ENCODE assay signal across 9 cellular contexts in genomic region chr11:66421492-66422205, GRCh38. TPM values are rescaled to one million over a fixed set of nuclear protein-coding genes. Genes with fewer than 3 reads are reported as not detected.
DNase-seq lines count a peak whose midpoint lies in the region; ATAC-seq, FAIRE-seq and TF ChIP-seq lines count a peak whose summit lies in the region.
"Had no signal": no experiment of that assay in that cellular context is flagged by ENCODE, and none has a peak within 500 bp of the region (broad histone marks: within the 10 kb centered on the region; RNA-seq: fewer than 3 reads in every experiment).

No MANE protein-coding gene starts in this region.

- no peak overlapping the region for H3K4me3 Mint-ChIP-seq in activated CD4-positive, alpha-beta T cell treated with anti-CD3 and anti-CD28 coated beads, Interleukin-2, amount 10 ng/mL, durations not matched to agents 7 days and 5 days

- no peak for ATAC-seq in GM19023 (IDR thresholded peaks at IDR 0.05; ENCODE audit: unreplicated experiment)

- TF ChIP-seq CTCF in choroid plexus epithelial cell (conservative IDR thresholded peaks at IDR 0.05; ENCODE audit: low read depth, low read length) (no peak), keratinocyte (optimal IDR thresholded peaks at IDR 0.05 in 1 of 3, IDR thresholded peaks at IDR 0.05 in 1 of 3, conservative IDR thresholded peaks at IDR 0.05 in 1 of 3; ENCODE audit: extremely low read depth in 1 of 3, insufficient read depth in 2 of 3, low read length in 3 of 3) (no peak)

- no peaks in the 10 kb centered on the region for H3K36me3 Mint-ChIP-seq in activated CD4-positive, alpha-beta T cell treated with anti-CD3 and anti-CD28 coated beads, Interleukin-2, amount 10 ng/mL, durations not matched to agents 7 days and 5 days (ENCODE audit: low read depth)

- POLR2A ChIA-PET in activated CD4-positive, alpha-beta T cell treated with anti-CD3 and anti-CD28 coated beads, Interleukin-2, amount 10 ng/mL, durations not matched to agents 7 days and 5 days (lab: Charles Lee): interaction anchor here (0.6 kb wide), 1 partner anchor 217 kb away, joined by 3 read pairs; the partner anchor contains the start of gene RBM4

- no peaks in the 10 kb centered on the region for H3K36me3 ChIP-seq in keratinocyte (ENCODE audit: control insufficient read depth in 2 of 2, extremely low read depth in 1 of 2, insufficient read depth in 2 of 2, low read length in 2 of 2)
- H3K36me3 ChIP-seq: BLaER1 had no signal

- CTCF ChIA-PET in activated CD4-positive, alpha-beta T cell treated with anti-CD3 and anti-CD28 coated beads, Interleukin-2, amount 10 ng/mL, durations not matched to agents 7 days and 5 days (lab: Charles Lee): interaction anchor here (0.8 to 2.4 kb wide), 12 partner anchors 8 to 257 kb away, joined by 3 to 19 read pairs (median 3); partner anchors contain the start of genes MRPL11 and PELI3

- H3K27ac Mint-ChIP-seq in activated CD4-positive, alpha-beta T cell treated with anti-CD3 and anti-CD28 coated beads, Interleukin-2, amount 10 ng/mL, durations not matched to agents 7 days and 5 days: no peak overlapping the region

- no peak overlapping the region for H3K4me2 ChIP-seq in keratinocyte (ENCODE audit: control insufficient read depth, extremely low read depth, insufficient read depth, low read depth, low read length)
- H3K4me2 ChIP-seq: BLaER1 had no signal

- H3K4me1 ChIP-seq in keratinocyte (ENCODE audit: control insufficient read depth, extremely low read depth, insufficient read depth, low read length): peaks cover 5% of the 10 kb centered on the region

- H3K27me3 Mint-ChIP-seq in activated CD4-positive, alpha-beta T cell treated with anti-CD3 and anti-CD28 coated beads, Interleukin-2, amount 10 ng/mL, durations not matched to agents 7 days and 5 days: peaks cover 32% of the 10 kb centered on the region

- peaks cover 13% of the 10 kb centered on the region for H4K20me1 ChIP-seq in keratinocyte (ENCODE audit: control insufficient read depth, extremely low read depth, insufficient read depth, low read length)

- no peak overlapping the region for H3K9ac ChIP-seq in keratinocyte (ENCODE audit: control insufficient read depth, extremely low read depth, insufficient read depth, low read length)
- H3K9ac ChIP-seq: BLaER1 had no signal

- dilution Hi-C loops in keratinocyte (cut with MboI; ENCODE audit: extremely low pct_ligation_motif_present, low sequenced_read_pairs): no loop called here

- no peak overlapping the region for H3K27ac ChIP-seq in keratinocyte (ENCODE audit: control insufficient read depth, insufficient read depth, low read length)
- H3K27ac ChIP-seq: BLaER1 had no signal

- FAIRE-seq in keratinocyte (lab: Jason Lieb, UNC): peak; percentile 32

- H3K4me3 ChIP-seq in choroid plexus epithelial cell (ENCODE audit: low read depth, low read length): no peak overlapping the region
- H3K4me3 ChIP-seq in keratinocyte (ENCODE audit: control insufficient read depth in 2 of 3, extremely low read depth in 1 of 3, insufficient read depth in 2 of 3, low read depth in 1 of 3, low read length in 3 of 3): no peak overlapping the region
- H3K4me3 ChIP-seq: BLaER1 had no signal

- peaks cover 4% of the 10 kb centered on the region for H3K9me3 Mint-ChIP-seq in activated CD4-positive, alpha-beta T cell treated with anti-CD3 and anti-CD28 coated beads, Interleukin-2, amount 10 ng/mL, durations not matched to agents 7 days and 5 days

- DNase-seq in NCI-H345 (lab: John Stamatoyannopoulos, UW) (peak; percentile 23), NCI-H345 treated with DMSO at 0.1 percent for 48 hours (lab: John Stamatoyannopoulos, UW; ENCODE audit: unreplicated experiment) (no peak), NCI-H1048 (lab: John Stamatoyannopoulos, UW) (peak; percentile 74), choroid plexus epithelial cell (ENCODE audit: low read depth) (peak; percentile 92), keratinocyte (ENCODE audit: low read depth, low spot score) (no peak)
- peak; percentile 88 for DNase-seq in activated CD4-positive, alpha-beta T cell treated with anti-CD3 and anti-CD28 coated beads, Interleukin-2, amount 10 ng/mL, durations not matched to agents 7 days and 5 days
- peak; percentile 85 for DNase-seq in stimulated activated CD4-positive, alpha-beta T cell treated with anti-CD3 and anti-CD28 coated beads, Interleukin-1b, Interleukin-23, amount 100 ng/mL, for 48 hours

- H3K79me2 ChIP-seq in keratinocyte (ENCODE audit: control insufficient read depth, insufficient read depth, low read length): no peaks in the 10 kb centered on the region

- peaks cover 18% of the 10 kb centered on the region for H3K4me1 Mint-ChIP-seq in activated CD4-positive, alpha-beta T cell treated with anti-CD3 and anti-CD28 coated beads, Interleukin-2, amount 10 ng/mL, durations not matched to agents 7 days and 5 days

- no peak overlapping the region for H2AFZ ChIP-seq in keratinocyte (ENCODE audit: control insufficient read depth, low read length)

- H3K9me1 ChIP-seq in keratinocyte (ENCODE audit: control insufficient read depth, extremely low read depth, insufficient read depth, low read length): no peaks in the 10 kb centered on the region

- H3K27me3 ChIP-seq in keratinocyte (ENCODE audit: control insufficient read depth, extremely low read depth, insufficient read depth, low read length): peaks cover 27% of the 10 kb centered on the region

- H3K9me3 ChIP-seq in keratinocyte (ENCODE audit: control insufficient read depth, low read depth, low read length): no peaks in the 10 kb centered on the region

RNA-seq across cellular contexts. Expression of gene NPAS4, which starts 0.8 kb away (rescaled TPM):
- total RNA-seq in activated CD4-positive, alpha-beta T cell treated with anti-CD3 and anti-CD28 coated beads, Interleukin-2, amount 10 ng/mL, durations not matched to agents 7 days and 5 days: under 1 TPM; 0.27 to 0.52 TPM
- polyA plus RNA-seq in keratinocyte: 0.03 TPM in 1 of 3 replicates, not detected in the others
- polyA plus RNA-seq in keratinocyte (2011; ENCODE audit: low read depth): not detected
- not detected in 2 replicates for polyA plus RNA-seq in keratinocyte (2011; cell fraction: cytosol; rRNA removed)
- 0.19 TPM in 1 of 2 replicates, not detected in the other for polyA plus RNA-seq in keratinocyte (2011; cell fraction: nucleus; rRNA removed)
- polyA plus RNA-seq in keratinocyte (2012; ENCODE audit: low replicate concordance): not detected in 2 replicates
- 0.10 TPM in 1 of 3 replicates, not detected in the others for polyA minus RNA-seq in keratinocyte
- not detected for polyA minus RNA-seq in keratinocyte (2011; cell fraction: cytosol; rRNA and poly(A)+ RNA removed)
- not detected in 2 replicates for polyA minus RNA-seq in keratinocyte (2011; cell fraction: nucleus; rRNA and poly(A)+ RNA removed)

RNA-seq across cellular contexts. Expression of gene MRPL11, which starts 17.0 kb away (rescaled TPM):
- 10 to 100 TPM; 72.4 to 76.4 TPM for total RNA-seq in activated CD4-positive, alpha-beta T cell treated with anti-CD3 and anti-CD28 coated beads, Interleukin-2, amount 10 ng/mL, durations not matched to agents 7 days and 5 days
- 31.1 to 51.7 TPM (median 43.9 TPM) in 3 replicates for polyA plus RNA-seq in keratinocyte
- 7.8 TPM for polyA plus RNA-seq in keratinocyte (2011; ENCODE audit: low read depth)
- 36.9 and 38.3 TPM in 2 replicates for polyA plus RNA-seq in keratinocyte (2011; cell fraction: cytosol; rRNA removed)
- 14.0 and 14.1 TPM in 2 replicates for polyA plus RNA-seq in keratinocyte (2011; cell fraction: nucleus; rRNA removed)
- 29.4 and 50.1 TPM in 2 replicates for polyA plus RNA-seq in keratinocyte (2012; ENCODE audit: low replicate concordance)
- 11.1 to 34.4 TPM (median 13.7 TPM) in 3 replicates for polyA minus RNA-seq in keratinocyte
- polyA minus RNA-seq in keratinocyte (2011; cell fraction: cytosol; rRNA and poly(A)+ RNA removed): 16.1 TPM
- polyA minus RNA-seq in keratinocyte (2011; cell fraction: nucleus; rRNA and poly(A)+ RNA removed): 2.5 and 3.3 TPM in 2 replicates

RNA-seq across cellular contexts. Expression of gene PELI3, which starts 45.1 kb away (rescaled TPM):
- total RNA-seq in activated CD4-positive, alpha-beta T cell treated with anti-CD3 and anti-CD28 coated beads, Interleukin-2, amount 10 ng/mL, durations not matched to agents 7 days and 5 days: 1 to 10 TPM; 6.7 to 7.2 TPM
- polyA plus RNA-seq in keratinocyte: 2.1 to 3.2 TPM (median 2.8 TPM) in 3 replicates
- 0.54 TPM for polyA plus RNA-seq in keratinocyte (2011; ENCODE audit: low read depth)
- 1.8 and 3.8 TPM in 2 replicates for polyA plus RNA-seq in keratinocyte (2011; cell fraction: cytosol; rRNA removed)
- 3.4 and 4.2 TPM in 2 replicates for polyA plus RNA-seq in keratinocyte (2011; cell fraction: nucleus; rRNA removed)
- 2.3 and 4.7 TPM in 2 replicates for polyA plus RNA-seq in keratinocyte (2012; ENCODE audit: low replicate concordance)
- polyA minus RNA-seq in keratinocyte: 7.0 to 13.1 TPM (median 7.2 TPM) in 3 replicates
- polyA minus RNA-seq in keratinocyte (2011; cell fraction: cytosol; rRNA and poly(A)+ RNA removed): 5.2 TPM
- 4.2 and 4.5 TPM in 2 replicates for polyA minus RNA-seq in keratinocyte (2011; cell fraction: nucleus; rRNA and poly(A)+ RNA removed)

RNA-seq across cellular contexts. Expression of gene SLC29A2, which starts 50.1 kb away (rescaled TPM):
- total RNA-seq in activated CD4-positive, alpha-beta T cell treated with anti-CD3 and anti-CD28 coated beads, Interleukin-2, amount 10 ng/mL, durations not matched to agents 7 days and 5 days: 1 to 10 TPM; 8.3 to 8.9 TPM
- 1.3 to 2.7 TPM (median 1.7 TPM) in 3 replicates for polyA plus RNA-seq in keratinocyte
- 0.27 TPM for polyA plus RNA-seq in keratinocyte (2011; ENCODE audit: low read depth)
- polyA plus RNA-seq in keratinocyte (2011; cell fraction: cytosol; rRNA removed): 2.0 and 2.5 TPM in 2 replicates
- 6.3 and 6.7 TPM in 2 replicates for polyA plus RNA-seq in keratinocyte (2011; cell fraction: nucleus; rRNA removed)
- 2.9 and 3.8 TPM in 2 replicates for polyA plus RNA-seq in keratinocyte (2012; ENCODE audit: low replicate concordance)
- polyA minus RNA-seq in keratinocyte: 1.5 to 7.7 TPM (median 1.6 TPM) in 3 replicates
- 2.3 TPM for polyA minus RNA-seq in keratinocyte (2011; cell fraction: cytosol; rRNA and poly(A)+ RNA removed)
- 1.2 and 2.0 TPM in 2 replicates for polyA minus RNA-seq in keratinocyte (2011; cell fraction: nucleus; rRNA and poly(A)+ RNA removed)

RNA-seq across cellular contexts. Expression of gene DPP3, which starts 58.6 kb away (rescaled TPM):
- 10 to 100 TPM; 78.4 to 82.3 TPM for total RNA-seq in activated CD4-positive, alpha-beta T cell treated with anti-CD3 and anti-CD28 coated beads, Interleukin-2, amount 10 ng/mL, durations not matched to agents 7 days and 5 days
- polyA plus RNA-seq in keratinocyte: 57.9 to 75.1 TPM (median 64.5 TPM) in 3 replicates
- polyA plus RNA-seq in keratinocyte (2011; ENCODE audit: low read depth): 59.0 TPM
- 53.7 and 69.8 TPM in 2 replicates for polyA plus RNA-seq in keratinocyte (2011; cell fraction: cytosol; rRNA removed)
- 90.6 and 102 TPM in 2 replicates for polyA plus RNA-seq in keratinocyte (2011; cell fraction: nucleus; rRNA removed)
- 27.0 and 82.3 TPM in 2 replicates for polyA plus RNA-seq in keratinocyte (2012; ENCODE audit: low replicate concordance)
- 94.3 to 165 TPM (median 114 TPM) in 3 replicates for polyA minus RNA-seq in keratinocyte
- 117 TPM for polyA minus RNA-seq in keratinocyte (2011; cell fraction: cytosol; rRNA and poly(A)+ RNA removed)
- polyA minus RNA-seq in keratinocyte (2011; cell fraction: nucleus; rRNA and poly(A)+ RNA removed): 59.6 and 76.9 TPM in 2 replicates

Comparison
In these comparisons a context has a peak if more than half of its experiments do, and no peak if none do; other contexts are left out.
1. DNase-seq: peak in NCI-H345 (single experiment), NCI-H1048 (single experiment), activated CD4-positive, alpha-beta T cell treated with anti-CD3 and anti-CD28 coated beads, Interleukin-2, amount 10 ng/mL, durations not matched to agents 7 days and 5 days (single experiment), choroid plexus epithelial cell (single experiment) and stimulated activated CD4-positive, alpha-beta T cell treated with anti-CD3 and anti-CD28 coated beads, Interleukin-1b, Interleukin-23, amount 100 ng/mL, for 48 hours (single experiment); none in NCI-H345 treated with DMSO at 0.1 percent for 48 hours (single experiment) and keratinocyte (single experiment).